Comparison of ENCODE assay signal across 8 cellular contexts in genomic region chr1:32063261-32063681, GRCh38. TPM values are rescaled to one million over a fixed set of nuclear protein-coding genes. Genes with fewer than 3 reads are reported as not detected.
DNase-seq lines count a peak whose midpoint lies in the region; ATAC-seq, FAIRE-seq and TF ChIP-seq lines count a peak whose summit lies in the region.

No MANE protein-coding gene starts in this region.

- TF ChIP-seq POLR2A in suprapubic skin (IDR thresholded peaks at IDR 0.05): no peak

- no peak for TF ChIP-seq EP300 in suprapubic skin (IDR thresholded peaks at IDR 0.05)

- H3K27ac Mint-ChIP-seq in CD14-positive monocyte (peak overlapping the region in 2 of 7 donors; percentile 66 to 70), GM23338 (peak overlapping the region; percentile 82; the same call in 1 of the 2 replicates)

- no peak overlapping the region for H2AFZ ChIP-seq in GM23338

- H3K4me3 Mint-ChIP-seq in CD14-positive monocyte (no peak overlapping the region), GM23338 (no peak overlapping the region)

- H3K9me3 ChIP-seq in kidney (ENCODE audit: control insufficient read depth in 1 of 2, low read length in 2 of 2) (no peaks in the 10 kb centered on the region), suprapubic skin (no peaks in the 10 kb centered on the region)

- H3K36me3 ChIP-seq in GM23338 (ENCODE audit: insufficient read depth): peaks cover 10% of the 10 kb centered on the region
- peaks cover 39% of the 10 kb centered on the region for H3K36me3 ChIP-seq in brain microvascular endothelial cell (replicated peaks)
- H3K36me3 ChIP-seq in kidney (ENCODE audit: control insufficient read depth in 1 of 2, insufficient read depth in 2 of 2, low read length in 2 of 2): peaks cover 8 to 20% of the 10 kb centered on the region in 2 donors
- peaks cover 38% of the 10 kb centered on the region for H3K36me3 ChIP-seq in suprapubic skin

- peaks cover 26% of the 10 kb centered on the region for H3F3A ChIP-seq in GM23338 (replicated peaks; ENCODE audit: low read depth)

- H3K79me2 ChIP-seq in GM23338 (replicated peaks; ENCODE audit: insufficient read depth): no peaks in the 10 kb centered on the region

- TF ChIP-seq CTCF in CD14-positive monocyte (IDR thresholded peaks at IDR 0.05): peak; percentile 70
- peak; percentile 56 to 57 for TF ChIP-seq CTCF in GM23338 (conservative IDR thresholded peaks at IDR 0.05; ENCODE audit: low read depth in 2 of 2)
- peak; percentile 48 for TF ChIP-seq CTCF in brain microvascular endothelial cell (IDR thresholded peaks at IDR 0.05; ENCODE audit: low read depth, low read length, missing control alignments)
- TF ChIP-seq CTCF in kidney (IDR thresholded peaks at IDR 0.05; ENCODE audit: borderline replicate concordance, extremely low read depth, insufficient read depth): peak; percentile 52
- peak; percentile 53 to 73 for TF ChIP-seq CTCF in suprapubic skin (IDR thresholded peaks at IDR 0.05)

- H3K27ac ChIP-seq in GM23338 (ENCODE audit: low read depth) (peak overlapping the region; percentile 2; the same call in 1 of the 2 replicates), brain microvascular endothelial cell (peak overlapping the region; percentile 69), kidney (ENCODE audit: low read depth in 2 of 2, low read length in 2 of 2) (peak overlapping the region in 1 of 2 donors; percentile 60), suprapubic skin (no peak overlapping the region)

- H3K27me3 ChIP-seq in GM23338 (ENCODE audit: insufficient read depth) (no peaks in the 10 kb centered on the region), brain microvascular endothelial cell (replicated peaks) (no peaks in the 10 kb centered on the region), suprapubic skin (no peaks in the 10 kb centered on the region)

- FAIRE-seq in kidney (lab: Jason Lieb, UNC): no peak

- H3K4me3 ChIP-seq in GM23338 (no peak overlapping the region), brain microvascular endothelial cell (ENCODE audit: low read depth, low read length) (no peak overlapping the region), kidney (ENCODE audit: low read length in 2 of 2) (no peak overlapping the region), suprapubic skin (no peak overlapping the region)

- H3K36me3 Mint-ChIP-seq in CD14-positive monocyte (peaks cover 35 to 50% of the 10 kb centered on the region in 2 donors), GM23338 (ENCODE audit: low read depth) (peaks cover 46% of the 10 kb centered on the region)

- intact Hi-C loops in CD14-positive monocyte (cut with micrococcal nuclease) (loop anchor here (5.0 to 10.0 kb wide), 3 partner anchors 48 to 401 kb away; partner anchors contain the start of gene KHDRBS1 (in 2 of the 2)), kidney (cut with DNase I) (no loop called here)

- H3K9me3 Mint-ChIP-seq in CD14-positive monocyte (no peaks in the 10 kb centered on the region), GM23338 (no peaks in the 10 kb centered on the region)

- no peaks in the 10 kb centered on the region for H3K9me2 ChIP-seq in GM23338 (ENCODE audit: insufficient read depth)

- H3K4me1 ChIP-seq in GM23338 (ENCODE audit: insufficient read depth) (peaks cover 32% of the 10 kb centered on the region), kidney (ENCODE audit: control insufficient read depth in 1 of 2, insufficient read depth in 1 of 2, low read depth in 1 of 2, low read length in 2 of 2) (peaks cover 8 to 13% of the 10 kb centered on the region in 2 donors), suprapubic skin (peaks cover 32% of the 10 kb centered on the region)

- DNase-seq in CD14-positive monocyte (ENCODE audit: low spot score) (no peak), GM23338 (ENCODE audit: low spot score) (peak; percentile 74), NCI-H774 (lab: John Stamatoyannopoulos, UW) (peak; percentile 28), brain microvascular endothelial cell (peak; percentile 36), kidney (no peak), suprapubic skin (ENCODE audit: low spot score in 2 of 2) (peak in 1 of 2 donors; percentile 48), T1000 (lab: John Stamatoyannopoulos, UW) (no peak)

- WGBS in suprapubic skin: 20% methylated on average over 1 of the region's 1 CpG

- H4K20me1 ChIP-seq in GM23338 (replicated peaks; ENCODE audit: insufficient read depth): peaks cover 33% of the 10 kb centered on the region

- peak overlapping the region; percentile 18 to 35 for H3K9ac ChIP-seq in kidney (ENCODE audit: low read length in 2 of 2)

- H3K27me3 Mint-ChIP-seq in CD14-positive monocyte (ENCODE audit: low read depth in 3 of 3) (peaks cover 0 to 5% (median 0%) of the 10 kb centered on the region in 3 donors), GM23338 (ENCODE audit: insufficient read depth, low read depth, poor library complexity) (peaks cover 18% of the 10 kb centered on the region)

- in situ Hi-C loops in brain microvascular endothelial cell (cut with HindIII; ENCODE audit: low pct_ligation_motif_present, low sequenced_read_pairs): no loop called here

- 0 out of 2 replicates have a peak overlapping the region, but pooled peaks have one; percentile 67 for H3K4me2 ChIP-seq in GM23338

- H3K4me1 Mint-ChIP-seq in CD14-positive monocyte (peaks cover 26% of the 10 kb centered on the region), GM23338 (peaks cover 54% of the 10 kb centered on the region)

- ATAC-seq in GM23338 (peak; percentile 11), HG03432 (IDR thresholded peaks at IDR 0.05; ENCODE audit: unreplicated experiment) (no peak)

TF ChIP-seq in GM23338, 12 proteins besides CTCF, POLR2A, EP300 and RAD21 (continues in another document):
- TF ChIP-seq REST (IDR thresholded peaks at IDR 0.05; ENCODE audit: unreplicated experiment) (no peak), NANOG (IDR thresholded peaks at IDR 0.05; ENCODE audit: borderline replicate concordance) (no peak), ZNF114 (CRISPR knock-in tag; IDR thresholded peaks at IDR 0.05) (no peak), STAT1 (IDR thresholded peaks at IDR 0.05; ENCODE audit: unreplicated experiment) (no peak), ETS1 (IDR thresholded peaks at IDR 0.05) (no peak)

RNA-seq across cellular contexts. Expression of gene TMEM39B, which starts 9.5 kb away (rescaled TPM):
- polyA plus RNA-seq in CD14-positive monocyte (1 to 10 TPM; 3.3 to 3.4 TPM), GM23338 (2016; fragmentation: Nextera tagmentation; extraction: Ambion mirVana) (17.8 and 18.3 TPM in 2 replicates), kidney (ENCODE audit: insufficient read depth, low read depth, low replicate concordance) (9.3 TPM)
- total RNA-seq in GM23338 (2014; rRNA removed; shearing (Covaris generic)): 9.7 and 10.1 TPM in 2 replicates
- total RNA-seq in kidney (15.4 TPM), suprapubic skin (1 to 10 TPM; 6.0 to 7.9 (median 6.9) TPM)

RNA-seq across cellular contexts. Expression of gene KPNA6, which starts 44.6 kb away (rescaled TPM):
- polyA plus RNA-seq in CD14-positive monocyte: 10 to 100 TPM; 20.2 to 26.7 TPM
- 69.7 and 72.2 TPM in 2 replicates for total RNA-seq in GM23338 (2014; rRNA removed; shearing (Covaris generic))
- polyA plus RNA-seq in GM23338 (2016; fragmentation: Nextera tagmentation; extraction: Ambion mirVana): 27.5 and 28.6 TPM in 2 replicates
- 66.9 TPM for total RNA-seq in kidney
- polyA plus RNA-seq in kidney (ENCODE audit: insufficient read depth, low read depth, low replicate concordance): 10.6 TPM
- 10 to 100 TPM; 42.4 to 52.3 (median 46.5) TPM for total RNA-seq in suprapubic skin

RNA-seq across cellular contexts. Expression of gene KHDRBS1, which starts 49.6 kb away (rescaled TPM):
- polyA plus RNA-seq in CD14-positive monocyte: 10 to 100 TPM; 51.6 to 65.6 TPM
- total RNA-seq in GM23338 (2014; rRNA removed; shearing (Covaris generic)): 251 and 263 TPM in 2 replicates
- 184 and 191 TPM in 2 replicates for polyA plus RNA-seq in GM23338 (2016; fragmentation: Nextera tagmentation; extraction: Ambion mirVana)
- total RNA-seq in kidney: 121 TPM
- 66.9 TPM for polyA plus RNA-seq in kidney (ENCODE audit: insufficient read depth, low read depth, low replicate concordance)
- total RNA-seq in suprapubic skin: 10 to 100 TPM; 57.2 to 85.2 (median 64.3) TPM

Comparison
In these comparisons a context has a peak if more than half of its experiments do, and no peak if none do; other contexts are left out.
1. DNase-seq: peak in GM23338 (single experiment), NCI-H774 (single experiment) and brain microvascular endothelial cell (single experiment); none in CD14-positive monocyte (single experiment), kidney (single experiment) and T1000 (single experiment).
2. Peak in every context shown above with its lines, with median percentiles within 50 percentile points of each other: CTCF ChIP-seq.